7 cellular contexts compared by ENCODE assay signal in the genomic region with DNA sequence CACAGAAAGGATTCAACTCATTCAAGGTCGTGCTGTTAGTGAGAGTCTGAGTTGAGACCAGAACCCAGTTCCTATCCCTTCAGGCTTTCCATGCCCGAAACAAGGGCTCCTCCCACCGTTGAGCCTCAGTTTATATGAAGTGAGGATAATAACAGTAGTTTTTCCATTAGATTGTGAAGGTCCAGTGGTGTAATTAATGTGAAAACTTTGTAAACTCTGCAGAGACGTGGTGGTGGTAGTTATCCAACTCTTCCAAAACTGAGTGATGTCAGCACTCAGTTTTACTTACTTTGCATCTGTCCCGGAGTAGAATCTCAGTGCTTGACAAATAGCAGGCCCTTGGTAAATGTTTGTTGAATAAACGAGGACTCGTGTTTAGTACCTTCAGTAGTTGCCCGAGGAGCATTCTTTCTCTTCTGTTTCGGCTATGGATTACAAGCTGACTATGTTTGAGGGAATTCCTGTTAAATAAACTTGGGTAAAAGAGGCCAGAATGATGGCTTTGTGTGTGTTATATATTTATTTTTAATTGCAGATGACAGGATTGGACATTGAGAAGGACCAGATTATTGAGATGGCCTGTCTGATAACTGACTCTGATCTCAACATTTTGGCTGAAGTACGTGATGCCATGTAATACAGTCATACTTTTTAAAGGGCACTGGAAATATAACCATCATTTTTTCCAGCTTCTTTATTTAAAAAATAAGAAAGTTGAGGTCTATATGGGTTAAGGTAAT. TPM values are rescaled to one million over a fixed set of nuclear protein-coding genes. Genes with fewer than 3 reads are reported as not detected.
DNase-seq lines count a peak whose midpoint lies in the region; ATAC-seq and TF ChIP-seq lines count a peak whose summit lies in the region.

No MANE protein-coding gene starts in this region.

- POLR2A ChIA-PET in SK-N-SH (lab: Yijun Ruan, JAX) = interaction anchor here (0.6 kb wide), 1 partner anchor 761 kb away, joined by 3 read pairs; no protein-coding TSS in a partner anchor

- peak overlapping the region; percentile 67 to 92 for H3K27ac ChIP-seq in SK-N-SH (ENCODE audit: low read depth in 2 of 2, low read length in 1 of 2)
- H3K27ac ChIP-seq in osteoblast (ENCODE audit: low read depth, low read length) = peak overlapping the region; percentile 79

- in situ Hi-C loops in HAP-1 (cut with MboI; ENCODE audit: low sequenced_read_pairs) = no loop called here

- WGBS in SK-N-SH (ENCODE audit: low lambda C conversion rate) = under 1% methylated on average over 10 of the region's 10 CpGs

- no peaks in the 10 kb centered on the region for H3K9me3 ChIP-seq in HAP-1
- no peaks in the 10 kb centered on the region for H3K9me3 ChIP-seq in SK-N-SH
- H3K9me3 ChIP-seq in osteoblast (ENCODE audit: low read depth, low read length) = no peaks in the 10 kb centered on the region

- H3K79me2 ChIP-seq in SK-N-SH (ENCODE audit: insufficient read depth) (peaks cover 61% of the 10 kb centered on the region), osteoblast (ENCODE audit: insufficient read depth, low read length) (peaks cover 61% of the 10 kb centered on the region)

- no peaks in the 10 kb centered on the region for H3K9me2 ChIP-seq in SK-N-SH

- H3K4me3 ChIP-seq in HAP-1 (peak overlapping the region; percentile 93), SK-N-SH (ENCODE audit: low read depth in 2 of 2, low read length in 1 of 2) (peak overlapping the region; percentile 90 to 100), fibroblast of pulmonary artery (replicated peaks; ENCODE audit: low read depth, low read length) (peak overlapping the region; percentile 94), osteoblast (ENCODE audit: insufficient read depth, low read length) (peak overlapping the region; percentile 98)

- TF ChIP-seq CTCF in SK-N-SH (IDR thresholded peaks at IDR 0.05) = no peak
- TF ChIP-seq CTCF in fibroblast of pulmonary artery (IDR thresholded peaks at IDR 0.05; ENCODE audit: low read length, missing control alignments) = no peak
- no peak for TF ChIP-seq CTCF in osteoblast (IDR thresholded peaks at IDR 0.05; ENCODE audit: extremely low read depth, low read depth, low read length)

- no peak for ATAC-seq in GM19452 (IDR thresholded peaks at IDR 0.05; ENCODE audit: unreplicated experiment)

- DNase-seq in HAP-1 (ENCODE audit: low spot score in 2 of 2) (no peak), SK-N-SH (peak; percentile 46), fibroblast of pulmonary artery (ENCODE audit: low read depth) (peak; percentile 36), osteoblast (ENCODE audit: insufficient read length, low spot score, missing footprints) (peak; percentile 72), NCI-H1694 (lab: John Stamatoyannopoulos, UW) (no peak), A172 (ENCODE audit: low spot score) (no peak)

- H3K36me3 ChIP-seq in HAP-1 (replicated peaks) (0 out of 2 replicates have a peak, but pooled peaks cover 5% of the 10 kb centered on the region), SK-N-SH (replicated peaks in 1 of 2; ENCODE audit: control insufficient read depth in 1 of 2, insufficient read depth in 2 of 2, low read length in 1 of 2) (peaks cover 18 to 21% of the 10 kb centered on the region in 2 experiments), osteoblast (ENCODE audit: insufficient read depth, low read length) (peaks cover 14% of the 10 kb centered on the region)

- peaks cover 10% of the 10 kb centered on the region for H3F3A ChIP-seq in SK-N-SH (replicated peaks; ENCODE audit: insufficient read depth)

- CTCF ChIA-PET in SK-N-SH (lab: Yijun Ruan, JAX) = interaction anchor here (1.1 kb wide), 1 partner anchor 93 kb away, joined by 3 read pairs; no protein-coding TSS in a partner anchor

- no peaks in the 10 kb centered on the region for H3K27me3 ChIP-seq in HAP-1 (ENCODE audit: low read depth)
- no peaks in the 10 kb centered on the region for H3K27me3 ChIP-seq in SK-N-SH (ENCODE audit: insufficient read depth)
- no peaks in the 10 kb centered on the region for H3K27me3 ChIP-seq in osteoblast (ENCODE audit: insufficient read depth, low read length)

- peaks cover 7% of the 10 kb centered on the region; the same call in 1 of the 2 replicates for H4K20me1 ChIP-seq in SK-N-SH (ENCODE audit: insufficient read depth)
- peaks cover 12% of the 10 kb centered on the region for H4K20me1 ChIP-seq in osteoblast (ENCODE audit: insufficient read depth, low read length)

- TF ChIP-seq RAD21 in SK-N-SH (IDR thresholded peaks at IDR 0.05; ENCODE audit: low read length) = no peak

- H2AFZ ChIP-seq in SK-N-SH (ENCODE audit: low read depth) (peak overlapping the region; percentile 82), osteoblast (ENCODE audit: low read length) (peak overlapping the region; percentile 61)

- peak; percentile 80; a peak in 3 of 4 replicates for TF ChIP-seq EP300 in SK-N-SH (IDR thresholded peaks at IDR 0.05; ENCODE audit: borderline replicate concordance in 1 of 2, low read depth in 1 of 2, low read length in 1 of 2)

- H3K4me2 ChIP-seq in SK-N-SH (peak overlapping the region; percentile 86), osteoblast (ENCODE audit: insufficient read depth, low read length) (peak overlapping the region; percentile 80)

- peak overlapping the region; percentile 84 for H3K9ac ChIP-seq in SK-N-SH

- H3K4me1 ChIP-seq in HAP-1 (peaks cover 12% of the 10 kb centered on the region), SK-N-SH (ENCODE audit: control insufficient read depth in 1 of 2, insufficient read depth in 2 of 2, low read depth in 1 of 2, low read length in 1 of 2) (peaks cover 12% of the 10 kb centered on the region in 2 experiments; a peak in 3 of 4 replicates), osteoblast (ENCODE audit: insufficient read depth, low read length) (peaks cover 13% of the 10 kb centered on the region)

TF ChIP-seq in SK-N-SH, 30 proteins besides CTCF, POLR2A, EP300 and RAD21 (continues in another document):
- TF ChIP-seq MEF2A (IDR thresholded peaks at IDR 0.05; ENCODE audit: borderline replicate concordance, low read depth) = no peak
- no peak for TF ChIP-seq RFX5 (IDR thresholded peaks at IDR 0.05; ENCODE audit: low read length)
- TF ChIP-seq FOSL2 (IDR thresholded peaks at IDR 0.05; ENCODE audit: borderline replicate concordance, low read depth) = peak; percentile 59; the same call in 1 of the 2 replicates
- no peak for TF ChIP-seq SMC3 (IDR thresholded peaks at IDR 0.05; ENCODE audit: low read depth, low read length)
- TF ChIP-seq TEAD4 (IDR thresholded peaks at IDR 0.05; ENCODE audit: borderline replicate concordance, insufficient read depth) = peak; percentile 65; the same call in 1 of the 2 replicates
- TF ChIP-seq RCOR1 (IDR thresholded peaks at IDR 0.05; ENCODE audit: low read length) = 0 out of 2 replicates have a peak, but pooled peaks have one; percentile 35
- TF ChIP-seq FOXJ3 (CRISPR knock-in tag; IDR thresholded peaks at IDR 0.05) = no peak
- no peak for TF ChIP-seq ELF1 (IDR thresholded peaks at IDR 0.05)
- no peak for TF ChIP-seq NRF1 (IDR thresholded peaks at IDR 0.05; ENCODE audit: low read depth, low read length)
- 0 out of 2 replicates have a peak, but pooled peaks have one; percentile 7 for TF ChIP-seq TAF1 (IDR thresholded peaks at IDR 0.05; ENCODE audit: borderline replicate concordance, low read depth, low read length)
- TF ChIP-seq, protein P1, sequence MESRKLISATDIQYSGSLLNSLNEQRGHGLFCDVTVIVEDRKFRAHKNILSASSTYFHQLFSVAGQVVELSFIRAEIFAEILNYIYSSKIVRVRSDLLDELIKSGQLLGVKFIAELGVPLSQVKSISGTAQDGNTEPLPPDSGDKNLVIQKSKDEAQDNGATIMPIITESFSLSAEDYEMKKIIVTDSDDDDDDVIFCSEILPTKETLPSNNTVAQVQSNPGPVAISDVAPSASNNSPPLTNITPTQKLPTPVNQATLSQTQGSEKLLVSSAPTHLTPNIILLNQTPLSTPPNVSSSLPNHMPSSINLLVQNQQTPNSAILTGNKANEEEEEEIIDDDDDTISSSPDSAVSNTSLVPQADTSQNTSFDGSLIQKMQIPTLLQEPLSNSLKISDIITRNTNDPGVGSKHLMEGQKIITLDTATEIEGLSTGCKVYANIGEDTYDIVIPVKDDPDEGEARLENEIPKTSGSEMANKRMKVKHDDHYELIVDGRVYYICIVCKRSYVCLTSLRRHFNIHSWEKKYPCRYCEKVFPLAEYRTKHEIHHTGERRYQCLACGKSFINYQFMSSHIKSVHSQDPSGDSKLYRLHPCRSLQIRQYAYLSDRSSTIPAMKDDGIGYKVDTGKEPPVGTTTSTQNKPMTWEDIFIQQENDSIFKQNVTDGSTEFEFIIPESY (IDR thresholded peaks at IDR 0.05; ENCODE audit: borderline replicate concordance, low read depth) = no peak
- no peak for TF ChIP-seq GABPA (IDR thresholded peaks at IDR 0.05; ENCODE audit: low read depth)

RNA-seq across cellular contexts. Expression of a gene that starts 1.0 kb away (rescaled TPM):
- polyA plus RNA-seq in SK-N-SH (2012; rRNA removed) = 386 and 419 TPM in 2 replicates
- 408 and 424 TPM in 2 replicates for polyA plus RNA-seq in SK-N-SH (2012; cell fraction: cytosol; rRNA removed)
- 132 and 197 TPM in 2 replicates for polyA plus RNA-seq in SK-N-SH (2012; cell fraction: nucleus; rRNA removed)
- total RNA-seq in osteoblast = 177 and 203 TPM in 2 replicates
- 136 and 168 TPM in 2 replicates for total RNA-seq in A172 (2014; rRNA removed; shearing (Covaris generic))

RNA-seq across cellular contexts. Expression of a gene that starts 39.8 kb away (rescaled TPM):
- 19.5 and 22.4 TPM in 2 replicates for polyA plus RNA-seq in SK-N-SH (2012; rRNA removed)
- 22.3 and 25.0 TPM in 2 replicates for polyA plus RNA-seq in SK-N-SH (2012; cell fraction: cytosol; rRNA removed)
- 5.0 and 14.9 TPM in 2 replicates for polyA plus RNA-seq in SK-N-SH (2012; cell fraction: nucleus; rRNA removed)
- 37.7 and 38.0 TPM in 2 replicates for total RNA-seq in osteoblast
- 39.3 and 52.8 TPM in 2 replicates for total RNA-seq in A172 (2014; rRNA removed; shearing (Covaris generic))

RNA-seq across cellular contexts. Expression of a gene that starts 40.0 kb away (rescaled TPM):
- 7.8 and 8.4 TPM in 2 replicates for polyA plus RNA-seq in SK-N-SH (2012; rRNA removed)
- 6.1 and 6.3 TPM in 2 replicates for polyA plus RNA-seq in SK-N-SH (2012; cell fraction: cytosol; rRNA removed)
- polyA plus RNA-seq in SK-N-SH (2012; cell fraction: nucleus; rRNA removed) = 10.5 and 20.8 TPM in 2 replicates
- total RNA-seq in osteoblast = 3.3 and 4.7 TPM in 2 replicates
- 4.1 and 4.6 TPM in 2 replicates for total RNA-seq in A172 (2014; rRNA removed; shearing (Covaris generic))

Comparison
In these comparisons a context has a peak if more than half of its experiments do, and no peak if none do; other contexts are left out.
1. DNase-seq: peak in SK-N-SH (single experiment), fibroblast of pulmonary artery (single experiment) and osteoblast (single experiment); none in HAP-1 (0 of 2), NCI-H1694 (single experiment) and A172 (single experiment).
2. Peak in every context shown above with its lines, with median percentiles within 50 percentile points of each other: H3K4me3 ChIP-seq.